In the genomic region with DNA sequence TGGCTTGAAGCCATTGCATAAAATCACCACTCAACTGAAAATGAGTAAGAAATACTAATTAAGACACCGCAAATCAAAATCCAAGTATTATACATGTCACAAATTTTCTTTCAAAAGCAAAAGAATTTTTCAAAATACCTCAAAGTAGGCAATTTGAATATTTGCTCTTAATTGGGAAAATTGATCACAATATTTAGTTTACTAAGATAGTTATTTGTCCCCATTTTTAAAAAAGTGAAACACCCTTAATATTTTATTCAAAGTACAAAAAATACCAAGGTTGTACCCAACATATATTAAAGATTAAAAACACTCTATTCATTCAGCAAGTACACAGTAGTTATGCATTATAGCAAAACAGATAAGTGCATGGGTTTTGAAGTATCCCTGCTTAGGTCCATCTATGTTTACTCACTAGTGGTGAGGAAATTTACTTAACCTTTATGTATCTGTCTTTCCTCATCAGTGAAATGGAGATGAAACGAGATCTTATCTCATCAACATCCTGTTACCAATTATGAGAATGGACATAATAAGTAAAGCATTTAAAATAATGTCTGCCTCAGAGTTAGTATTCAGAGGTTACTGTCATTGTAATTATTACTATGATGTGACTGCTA, we compare ENCODE assay signal across 1 cellular context.
A peak's percentile ranks its signal among the peaks of the same experiment; 100 is the strongest.
TF ChIP-seq lines count a peak whose summit lies in the region.

No MANE protein-coding gene starts in this region.

TF ChIP-seq in SK-N-SH, 30 proteins besides CTCF, POLR2A, EP300 and RAD21 (continued from another document):
- TF ChIP-seq TCF12 (IDR thresholded peaks at IDR 0.05), result peak; percentile 88
- TF ChIP-seq, protein P1, sequence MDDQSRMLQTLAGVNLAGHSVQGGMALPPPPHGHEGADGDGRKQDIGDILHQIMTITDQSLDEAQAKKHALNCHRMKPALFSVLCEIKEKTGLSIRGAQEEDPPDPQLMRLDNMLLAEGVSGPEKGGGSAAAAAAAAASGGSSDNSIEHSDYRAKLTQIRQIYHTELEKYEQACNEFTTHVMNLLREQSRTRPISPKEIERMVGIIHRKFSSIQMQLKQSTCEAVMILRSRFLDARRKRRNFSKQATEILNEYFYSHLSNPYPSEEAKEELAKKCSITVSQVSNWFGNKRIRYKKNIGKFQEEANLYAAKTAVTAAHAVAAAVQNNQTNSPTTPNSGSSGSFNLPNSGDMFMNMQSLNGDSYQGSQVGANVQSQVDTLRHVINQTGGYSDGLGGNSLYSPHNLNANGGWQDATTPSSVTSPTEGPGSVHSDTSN (IDR thresholded peaks at IDR 0.05), result peak; percentile 88
- TF ChIP-seq JUND (IDR thresholded peaks at IDR 0.05), result peak; percentile 48
- TF ChIP-seq, protein P2, sequence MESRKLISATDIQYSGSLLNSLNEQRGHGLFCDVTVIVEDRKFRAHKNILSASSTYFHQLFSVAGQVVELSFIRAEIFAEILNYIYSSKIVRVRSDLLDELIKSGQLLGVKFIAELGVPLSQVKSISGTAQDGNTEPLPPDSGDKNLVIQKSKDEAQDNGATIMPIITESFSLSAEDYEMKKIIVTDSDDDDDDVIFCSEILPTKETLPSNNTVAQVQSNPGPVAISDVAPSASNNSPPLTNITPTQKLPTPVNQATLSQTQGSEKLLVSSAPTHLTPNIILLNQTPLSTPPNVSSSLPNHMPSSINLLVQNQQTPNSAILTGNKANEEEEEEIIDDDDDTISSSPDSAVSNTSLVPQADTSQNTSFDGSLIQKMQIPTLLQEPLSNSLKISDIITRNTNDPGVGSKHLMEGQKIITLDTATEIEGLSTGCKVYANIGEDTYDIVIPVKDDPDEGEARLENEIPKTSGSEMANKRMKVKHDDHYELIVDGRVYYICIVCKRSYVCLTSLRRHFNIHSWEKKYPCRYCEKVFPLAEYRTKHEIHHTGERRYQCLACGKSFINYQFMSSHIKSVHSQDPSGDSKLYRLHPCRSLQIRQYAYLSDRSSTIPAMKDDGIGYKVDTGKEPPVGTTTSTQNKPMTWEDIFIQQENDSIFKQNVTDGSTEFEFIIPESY (IDR thresholded peaks at IDR 0.05; ENCODE audit: borderline replicate concordance, low read depth), result 0 out of 2 replicates have a peak, but pooled peaks have one; percentile 36
- no peak for TF ChIP-seq EZH2phosphoT487 (IDR thresholded peaks at IDR 0.05; ENCODE audit: borderline replicate concordance, low read depth)
- TF ChIP-seq YY1 (IDR thresholded peaks at IDR 0.05; ENCODE audit: low read depth), result no peak
